26 cellular contexts compared by ENCODE assay signal in genomic region chr2:15154289-15154688, GRCh38.
DNase-seq lines count a peak whose midpoint lies in the region; ATAC-seq, FAIRE-seq and TF ChIP-seq lines count a peak whose summit lies in the region.
"Had no signal": no experiment of that assay in that cellular context is flagged by ENCODE, and none has a peak within 500 bp of the region (broad histone marks: within the 10 kb centered on the region; RNA-seq: fewer than 3 reads in every experiment).

No MANE protein-coding gene starts in this region.

- POLR2A ChIA-PET in HepG2 (lab: Yijun Ruan, JAX), result no interaction called here

- intact Hi-C loops in HepG2 (cut with micrococcal nuclease; ENCODE audit: unreplicated experiment), result loop anchor here (10.0 kb wide), 2 partner anchors 249 to 281 kb away; no protein-coding TSS in a partner anchor
- intact Hi-C loops in right lobe of liver (cut with DNase I), result no loop called here

- DNase-seq in HepG2 (ENCODE audit: low spot score) (peak; percentile 67), right lobe of liver (no peak), amniotic epithelial cell (ENCODE audit: low read depth) (peak; percentile 64), mesenchymal stem cell (no peak)
- DNase-seq: activated CD4-positive, alpha-beta T cell treated with anti-CD3 and anti-CD28 coated beads, Interleukin-2, amount 50 U/mL, for 1 hour; activated CD8-positive, alpha-beta memory T cell treated with anti-CD3 and anti-CD28 coated beads, Interleukin-2, amount 50 U/mL, for 4 hours; activated gamma-delta T cell; amniotic stem cell; dorsolateral prefrontal cortex; glutamatergic neuron; kidney; NCI-H1105 treated with DMSO at 0.1 percent for 48 hours; NCI-H2029 treated with DMSO at 0.1 percent for 48 hours; NCI-H82; OCI-M1; small intestine; stimulated activated CD4-positive, alpha-beta T cell treated with anti-CD3 and anti-CD28 coated beads, Interleukin-2, amount 100 ng/mL, for 24 hours had no signal

- H4K91ac ChIP-seq in mesenchymal stem cell (ENCODE audit: low read length), result no peak overlapping the region

- H3K18ac ChIP-seq in mesenchymal stem cell (ENCODE audit: low read depth in 1 of 2, low read length in 2 of 2), result no peak overlapping the region

- CTCF ChIA-PET in HepG2 (lab: Yijun Ruan, JAX; ENCODE audit: low intra/inter-chr PET ratio, low total read pairs), result no interaction called here

- H3K4me3 ChIP-seq in HepG2 (replicated peaks in 1 of 3; ENCODE audit: insufficient read depth in 1 of 3, low read depth in 2 of 3, low read length in 3 of 3) (no peak overlapping the region), right lobe of liver (no peak overlapping the region), mesenchymal stem cell (ENCODE audit: insufficient read depth in 1 of 2, low read depth in 1 of 2, low read length in 2 of 2) (no peak overlapping the region)
- H3K4me3 ChIP-seq: BLaER1 treated with 17β-estradiol and CSF1 and Interleukin-3, amounts not matched to agents 10 nM and 100 nM; dorsolateral prefrontal cortex; HAP-1; lung had no signal

- H3K27ac ChIP-seq in HepG2 (ENCODE audit: extremely low read length, insufficient read depth, low read length) (no peak overlapping the region), right lobe of liver (no peak overlapping the region), mesenchymal stem cell (ENCODE audit: low read length, poor library complexity, severe bottlenecking) (peak overlapping the region; percentile 19)
- H3K27ac ChIP-seq: BLaER1 treated with 17β-estradiol and CSF1 and Interleukin-3, amounts not matched to agents 10 nM and 100 nM; dorsolateral prefrontal cortex; VCaP had no signal

- no peak overlapping the region for H3K23ac ChIP-seq in mesenchymal stem cell (ENCODE audit: low read length in 2 of 2)

- TF ChIP-seq EP300 in HepG2 (IDR thresholded peaks at IDR 0.05; ENCODE audit: low read depth in 2 of 2, low read length in 2 of 2), result no peak
- TF ChIP-seq EP300 in HepG2 (CRISPR knock-in tag; IDR thresholded peaks at IDR 0.05; ENCODE audit: borderline replicate concordance), result no peak

- WGBS in HepG2 (ENCODE audit: low lambda C conversion rate), result 35% methylated on average over 5 of the region's 5 CpGs
- WGBS in right lobe of liver (ENCODE audit: insufficient coverage, low coverage, low lambda C conversion rate, missing lambda C conversion rate), result 50% methylated on average over 2 of the region's 5 CpGs
- 89% methylated on average over 5 of the region's 5 CpGs for WGBS in mesenchymal stem cell

- no peak for FAIRE-seq in HepG2 (lab: Jason Lieb, UNC)
- FAIRE-seq: kidney, small intestine had no signal

- H3K14ac ChIP-seq in mesenchymal stem cell (ENCODE audit: low read length in 2 of 2), result no peak overlapping the region

- H2AK5ac ChIP-seq in mesenchymal stem cell (ENCODE audit: low read length, severe bottlenecking), result no peak overlapping the region

- no peak overlapping the region for H2BK15ac ChIP-seq in mesenchymal stem cell (ENCODE audit: low read depth, poor library complexity, severe bottlenecking)

- ATAC-seq in HepG2 (peak; percentile 44; the same call in 2 of the 3 replicates), right lobe of liver (no peak), GM21576 (IDR thresholded peaks at IDR 0.05; ENCODE audit: unreplicated experiment) (no peak), HG03095 (IDR thresholded peaks at IDR 0.05; ENCODE audit: unreplicated experiment) (no peak), HG03025 (IDR thresholded peaks at IDR 0.05; ENCODE audit: low FRiP score, unreplicated experiment) (no peak), HG02610 (IDR thresholded peaks at IDR 0.05; ENCODE audit: unreplicated experiment) (no peak)
- ATAC-seq: Right ventricle myocardium inferior had no signal

- TF ChIP-seq CTCF in HepG2 (CRISPR knock-in tag; IDR thresholded peaks at IDR 0.05) (no peak), right lobe of liver (IDR thresholded peaks at IDR 0.05) (no peak)

- in situ Hi-C loops in HepG2 (cut with HindIII; ENCODE audit: extremely low pct_ligation_motif_present, low pct_unique_long_range_greater_than_20kb), result no loop called here

- H2BK5ac ChIP-seq in mesenchymal stem cell (ENCODE audit: low read depth, low read length, poor library complexity, severe bottlenecking), result no peak overlapping the region

- no peak overlapping the region for H4K8ac ChIP-seq in mesenchymal stem cell (ENCODE audit: low read length)

- H3K4ac ChIP-seq in mesenchymal stem cell (ENCODE audit: low read depth in 1 of 2, low read length in 2 of 2), result no peak overlapping the region

- TF ChIP-seq RAD21 in HepG2 (CRISPR knock-in tag; IDR thresholded peaks at IDR 0.05), result no peak

- no peak overlapping the region for H2BK12ac ChIP-seq in mesenchymal stem cell (ENCODE audit: low read length in 2 of 2)

- H2AFZ ChIP-seq in HepG2 (ENCODE audit: low read length), result no peak overlapping the region
- no peak overlapping the region for H2AFZ ChIP-seq in mesenchymal stem cell (ENCODE audit: low read depth, low read length)

- H3K27me3 ChIP-seq in HepG2 (ENCODE audit: control insufficient read depth in 1 of 2, insufficient read depth in 2 of 2, low read length in 2 of 2), result no peaks in the 10 kb centered on the region
- H3K27me3 ChIP-seq in right lobe of liver, result no peaks in the 10 kb centered on the region
- H3K27me3 ChIP-seq in mesenchymal stem cell (ENCODE audit: control insufficient read depth in 1 of 2, insufficient read depth in 1 of 2, low read length in 2 of 2), result no peaks in the 10 kb centered on the region
- H3K27me3 ChIP-seq: BLaER1 treated with 17β-estradiol and CSF1 and Interleukin-3, amounts not matched to agents 10 nM and 100 nM; dorsolateral prefrontal cortex had no signal

- H3K9ac ChIP-seq in HepG2 (ENCODE audit: insufficient read depth, low read depth, low read length) (no peak overlapping the region), mesenchymal stem cell (ENCODE audit: low read length) (no peak overlapping the region)
- H3K9ac ChIP-seq: BLaER1 treated with 17β-estradiol and CSF1 and Interleukin-3, amounts not matched to agents 10 nM and 100 nM had no signal

- no TSS peak for BruUV-seq in HepG2 (replicated peaks; lab: Mats Ljungman, UMichigan)

- H3K4me2 ChIP-seq in HepG2 (ENCODE audit: low read depth, low read length) (no peak overlapping the region), mesenchymal stem cell (ENCODE audit: low read length, poor library complexity, severe bottlenecking) (no peak overlapping the region)
- H3K4me2 ChIP-seq: BLaER1 treated with 17β-estradiol and CSF1 and Interleukin-3, amounts not matched to agents 10 nM and 100 nM had no signal

- no peaks in the 10 kb centered on the region for H4K20me1 ChIP-seq in HepG2 (ENCODE audit: insufficient read depth, low read length)
- H4K20me1 ChIP-seq: BLaER1 treated with 17β-estradiol and CSF1 and Interleukin-3, amounts not matched to agents 10 nM and 100 nM had no signal

- H3K79me1 ChIP-seq in mesenchymal stem cell (replicated peaks; ENCODE audit: low read length, poor library complexity, severe bottlenecking), result no peaks in the 10 kb centered on the region

- no peak overlapping the region for H2BK120ac ChIP-seq in mesenchymal stem cell (ENCODE audit: low read depth, low read length)

- H3K4me1 ChIP-seq in HepG2 (ENCODE audit: insufficient read depth, low read length), result peaks cover 36% of the 10 kb centered on the region
- no peaks in the 10 kb centered on the region for H3K4me1 ChIP-seq in right lobe of liver
- H3K4me1 ChIP-seq in mesenchymal stem cell (ENCODE audit: control insufficient read depth, insufficient read depth, low read depth, low read length), result peaks cover 9% of the 10 kb centered on the region
- H3K4me1 ChIP-seq: BLaER1 treated with 17β-estradiol and CSF1 and Interleukin-3, amounts not matched to agents 10 nM and 100 nM had no signal

- no peaks in the 10 kb centered on the region for H3K9me3 ChIP-seq in HepG2 (ENCODE audit: low read length)
- no peaks in the 10 kb centered on the region for H3K9me3 ChIP-seq in right lobe of liver
- H3K9me3 ChIP-seq in mesenchymal stem cell (ENCODE audit: control insufficient read depth, low read length), result no peaks in the 10 kb centered on the region
- H3K9me3 ChIP-seq: BLaER1 treated with 17β-estradiol and CSF1 and Interleukin-3, amounts not matched to agents 10 nM and 100 nM; HAP-1 had no signal

- no peaks in the 10 kb centered on the region for H3K79me2 ChIP-seq in HepG2 (ENCODE audit: insufficient read depth, low read length)

- no peaks in the 10 kb centered on the region for H3K36me3 ChIP-seq in HepG2 (replicated peaks in 1 of 2; ENCODE audit: control insufficient read depth in 1 of 2, insufficient read depth in 2 of 2, low read length in 2 of 2)
- H3K36me3 ChIP-seq in right lobe of liver, result no peaks in the 10 kb centered on the region
- no peaks in the 10 kb centered on the region for H3K36me3 ChIP-seq in mesenchymal stem cell (ENCODE audit: control insufficient read depth in 1 of 2, insufficient read depth in 2 of 2, low read depth in 1 of 2, low read length in 2 of 2)
- H3K36me3 ChIP-seq: BLaER1 treated with 17β-estradiol and CSF1 and Interleukin-3, amounts not matched to agents 10 nM and 100 nM; HAP-1 had no signal

- TF ChIP-seq POLR2A in HepG2 (IDR thresholded peaks at IDR 0.05; ENCODE audit: insufficient read depth in 1 of 2, low read depth in 2 of 2, low read length in 2 of 2), result no peak
- TF ChIP-seq POLR2A in right lobe of liver (IDR thresholded peaks at IDR 0.05), result no peak

TF ChIP-seq in HepG2, 621 proteins besides CTCF, POLR2A, EP300 and RAD21 (continues in another document):
- TF ChIP-seq ZNF510 (CRISPR knock-in tag; IDR thresholded peaks at IDR 0.05; ENCODE audit: low read depth), result no peak
- no peak for TF ChIP-seq ZNF780A (CRISPR knock-in tag; IDR thresholded peaks at IDR 0.05)
- TF ChIP-seq, protein P1, sequence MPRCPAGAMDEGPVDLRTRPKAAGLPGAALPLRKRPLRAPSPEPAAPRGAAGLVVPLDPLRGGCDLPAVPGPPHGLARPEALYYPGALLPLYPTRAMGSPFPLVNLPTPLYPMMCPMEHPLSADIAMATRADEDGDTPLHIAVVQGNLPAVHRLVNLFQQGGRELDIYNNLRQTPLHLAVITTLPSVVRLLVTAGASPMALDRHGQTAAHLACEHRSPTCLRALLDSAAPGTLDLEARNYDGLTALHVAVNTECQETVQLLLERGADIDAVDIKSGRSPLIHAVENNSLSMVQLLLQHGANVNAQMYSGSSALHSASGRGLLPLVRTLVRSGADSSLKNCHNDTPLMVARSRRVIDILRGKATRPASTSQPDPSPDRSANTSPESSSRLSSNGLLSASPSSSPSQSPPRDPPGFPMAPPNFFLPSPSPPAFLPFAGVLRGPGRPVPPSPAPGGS (CRISPR knock-in tag; IDR thresholded peaks at IDR 0.05), result no peak

Comparison
In these comparisons a context has a peak if more than half of its experiments do, and no peak if none do; other contexts are left out.
1. DNase-seq: peak in HepG2 (single experiment) and amniotic epithelial cell (single experiment); none in right lobe of liver (0 of 3) and mesenchymal stem cell (single experiment).